In the genomic region with DNA sequence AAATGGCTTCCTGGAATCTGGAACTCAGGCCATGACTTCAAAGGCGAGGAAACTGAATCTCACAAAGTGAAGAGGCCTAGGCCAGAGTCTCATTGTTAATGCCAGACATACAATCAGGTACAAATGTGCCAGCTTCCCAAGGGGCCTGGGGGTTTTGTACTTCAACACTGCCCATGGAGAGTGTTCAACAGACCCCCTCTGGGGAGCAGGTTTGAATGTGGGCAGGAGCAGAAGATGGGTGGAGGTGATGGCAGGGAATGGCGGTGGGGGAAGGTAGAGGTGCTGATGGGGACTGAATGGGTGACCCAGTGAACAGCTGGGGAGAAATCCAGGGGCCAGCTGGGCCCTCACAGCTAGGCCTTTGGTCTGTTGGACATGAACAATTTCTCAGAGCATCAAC, we compare ENCODE assay signal across 29 cellular contexts. TPM values are rescaled to one million over a fixed set of nuclear protein-coding genes. Genes with fewer than 3 reads are reported as not detected.
"Had no signal": no experiment of that assay in that cellular context is flagged by ENCODE, and none has a peak within 500 bp of the region (broad histone marks: within the 10 kb centered on the region; RNA-seq: fewer than 3 reads in every experiment).

No MANE protein-coding gene starts in this region.

- H3K9me3 ChIP-seq: left ventricle myocardium inferior, psoas muscle, right lobe of liver, tibial nerve, upper lobe of left lung had no signal

- DNase-seq: islet precursor cell; left ventricle myocardium inferior; mesendoderm; naive B cell; natural killer cell; nephron progenitor cell; psoas muscle; right lobe of liver; stimulated activated CD4-positive, alpha-beta T cell treated with anti-CD3 and anti-CD28 coated beads, Interleukin-1b, Interleukin-23, amount 100 ng/mL, for 48 hours; stimulated activated CD4-positive, alpha-beta T cell treated with anti-CD3 and anti-CD28 coated beads, Interleukin-2, amount 100 ng/mL, for 48 hours; stimulated activated CD4-positive, alpha-beta T cell treated with anti-CD3 and anti-CD28 coated beads, Interleukin-4, amount 100 ng/mL, for 4 hours; stimulated activated CD8-positive, alpha-beta memory T cell treated with anti-CD3 and anti-CD28 coated beads, Interleukin-4, amount 100 ng/mL, for 48 hours; stimulated activated naive CD4-positive, alpha-beta T cell treated with Interleukin-2 at 50 U/mL for 16 hours; stimulated activated naive CD8-positive, alpha-beta T cell treated with anti-CD3 and anti-CD28 coated beads, Interleukin-15, amount 100 ng/mL, for 72 hours; substantia nigra; upper lobe of left lung had no signal

- H3K4me2 ChIP-seq: hepatocyte, neural progenitor cell, smooth muscle cell had no signal

- H3K4me3 Mint-ChIP-seq: mesothelial cell of epicardium; naive B cell; natural killer cell; nephron progenitor cell; neural progenitor cell; stimulated activated memory B cell treated with anti-CD40 and anti-IgM and Interleukin-4, amounts not matched to agents 10 μg/mL and 1 μg/mL and 100 μg/mL, for 72 hours; stimulated activated naive CD8-positive, alpha-beta T cell treated with anti-CD3 and anti-CD28 coated beads, Interleukin-15, amount 100 ng/mL, for 72 hours had no signal

- H3K4me1 ChIP-seq: left ventricle myocardium inferior, parathyroid adenoma, psoas muscle, right lobe of liver, tibial nerve, upper lobe of left lung had no signal

- H3K27me3 ChIP-seq: hepatocyte, right lobe of liver, tibial nerve, upper lobe of left lung had no signal

- H3K9me3 Mint-ChIP-seq: naive B cell; natural killer cell; stimulated activated memory B cell treated with anti-CD40 and anti-IgM and Interleukin-4, amounts not matched to agents 10 μg/mL and 1 μg/mL and 100 μg/mL, for 72 hours; stimulated activated naive CD8-positive, alpha-beta T cell treated with anti-CD3 and anti-CD28 coated beads, Interleukin-15, amount 100 ng/mL, for 72 hours had no signal

- H3K27ac Mint-ChIP-seq: mesothelial cell of epicardium; naive B cell; natural killer cell; nephron progenitor cell; neural progenitor cell; stimulated activated memory B cell treated with anti-CD40 and anti-IgM and Interleukin-4, amounts not matched to agents 10 μg/mL and 1 μg/mL and 100 μg/mL, for 72 hours; stimulated activated naive CD8-positive, alpha-beta T cell treated with anti-CD3 and anti-CD28 coated beads, Interleukin-15, amount 100 ng/mL, for 72 hours had no signal

- H3K79me2 ChIP-seq: hepatocyte, parathyroid adenoma had no signal

- H2AFZ ChIP-seq: hepatocyte, neural progenitor cell, parathyroid adenoma had no signal

- H3K4me1 Mint-ChIP-seq: mesothelial cell of epicardium; naive B cell; natural killer cell; nephron progenitor cell; stimulated activated memory B cell treated with anti-CD40 and anti-IgM and Interleukin-4, amounts not matched to agents 10 μg/mL and 1 μg/mL and 100 μg/mL, for 72 hours; stimulated activated naive CD8-positive, alpha-beta T cell treated with anti-CD3 and anti-CD28 coated beads, Interleukin-15, amount 100 ng/mL, for 72 hours had no signal

- ATAC-seq: natural killer cell; psoas muscle; right lobe of liver; stimulated activated memory B cell treated with anti-CD40 and anti-IgM and Interleukin-4, amounts not matched to agents 10 μg/mL and 1 μg/mL and 100 μg/mL, for 72 hours; stimulated activated naive CD8-positive, alpha-beta T cell treated with anti-CD3 and anti-CD28 coated beads, Interleukin-15, amount 100 ng/mL, for 72 hours had no signal

- H3K4me3 ChIP-seq: hepatocyte, left ventricle myocardium inferior, lung, neural progenitor cell, psoas muscle, right lobe of liver, smooth muscle cell, tibial nerve, upper lobe of left lung had no signal

- H3K27ac ChIP-seq: hepatocyte, left ventricle myocardium inferior, neural progenitor cell, parathyroid adenoma, psoas muscle, right lobe of liver, tibial nerve, upper lobe of left lung had no signal

- H3K36me3 Mint-ChIP-seq: mesothelial cell of epicardium; naive B cell; natural killer cell; neural progenitor cell; stimulated activated memory B cell treated with anti-CD40 and anti-IgM and Interleukin-4, amounts not matched to agents 10 μg/mL and 1 μg/mL and 100 μg/mL, for 72 hours had no signal

- H3K36me3 ChIP-seq: left ventricle myocardium inferior, neural progenitor cell, right lobe of liver, tibial nerve, upper lobe of left lung had no signal

- H3K9ac ChIP-seq: neural progenitor cell, parathyroid adenoma had no signal

RNA-seq across cellular contexts. Expression of a gene that starts 12.0 kb away (rescaled TPM):
- total RNA-seq: hepatocyte, kidney epithelial cell, left ventricle myocardium inferior, lung, mesothelial cell of epicardium, omental fat pad, posterior vena cava, psoas muscle, right lobe of liver, skeletal muscle tissue, smooth muscle cell, temporal lobe had no signal
- polyA plus RNA-seq: hepatocyte, psoas muscle, smooth muscle cell had no signal
